Comparison of ENCODE assay signal across 9 cellular contexts in genomic region chr13:65656740-65657329, GRCh38.
A peak's percentile ranks its signal among the peaks of the same experiment; 100 is the strongest.
DNase-seq lines count a peak whose midpoint lies in the region; ATAC-seq and TF ChIP-seq lines count a peak whose summit lies in the region.
"Had no signal": no experiment of that assay in that cellular context is flagged by ENCODE, and none has a peak within 500 bp of the region (broad histone marks: within the 10 kb centered on the region; RNA-seq: fewer than 3 reads in every experiment).

No MANE protein-coding gene starts in this region.

- 42% methylated on average over 1 of the region's 1 CpG for WGBS in SK-N-SH (ENCODE audit: low lambda C conversion rate)

- no peak overlapping the region for H3K4me3 ChIP-seq in SK-N-SH (ENCODE audit: low read depth in 2 of 2, low read length in 1 of 2)
- H3K4me3 ChIP-seq in fibroblast of villous mesenchyme (ENCODE audit: low read depth, low read length), result no peak overlapping the region

- H3K9me2 ChIP-seq in SK-N-SH, result no peaks in the 10 kb centered on the region

- no peaks in the 10 kb centered on the region for H3K9me3 ChIP-seq in SK-N-SH

- no peaks in the 10 kb centered on the region for H3F3A ChIP-seq in SK-N-SH (replicated peaks; ENCODE audit: insufficient read depth)

- no peak overlapping the region for H2AFZ ChIP-seq in SK-N-SH (ENCODE audit: low read depth)

- no peak for TF ChIP-seq EP300 in SK-N-SH (IDR thresholded peaks at IDR 0.05; ENCODE audit: borderline replicate concordance in 1 of 2, low read depth in 1 of 2, low read length in 1 of 2)

- TF ChIP-seq CTCF in 22Rv1 (IDR thresholded peaks at IDR 0.05) (peak; percentile 75), SK-N-SH (IDR thresholded peaks at IDR 0.05) (peak; percentile 82), fibroblast of villous mesenchyme (IDR thresholded peaks at IDR 0.05; ENCODE audit: insufficient read depth, low read depth, low read length) (peak; percentile 37)

- TF ChIP-seq RAD21 in SK-N-SH (IDR thresholded peaks at IDR 0.05; ENCODE audit: low read length), result peak; percentile 75

- H3K9ac ChIP-seq in SK-N-SH, result no peak overlapping the region

- no peaks in the 10 kb centered on the region for H4K20me1 ChIP-seq in SK-N-SH (ENCODE audit: insufficient read depth)

- no peaks in the 10 kb centered on the region for H3K27me3 ChIP-seq in SK-N-SH (ENCODE audit: insufficient read depth)

- DNase-seq in SK-N-SH (no peak), fibroblast of villous mesenchyme (ENCODE audit: low read depth) (peak; percentile 3), amniotic stem cell (lab: John Stamatoyannopoulos, UW) (no peak), UCSD-AML1 (lab: John Stamatoyannopoulos, UW; ENCODE audit: unreplicated experiment) (no peak)
- DNase-seq: DMS79 had no signal

- H3K4me1 ChIP-seq in SK-N-SH (ENCODE audit: control insufficient read depth in 1 of 2, insufficient read depth in 2 of 2, low read depth in 1 of 2, low read length in 1 of 2), result peaks cover 0 to 5% of the 10 kb centered on the region in 2 experiments; a peak in 2 of 4 replicates

- CTCF ChIA-PET in SK-N-SH (lab: Yijun Ruan, JAX), result interaction anchor here (0.6 to 2.5 kb wide), 13 partner anchors 19 to 1568 kb away, joined by 3 to 8 read pairs (median 4); no protein-coding TSS in a partner anchor

- no peaks in the 10 kb centered on the region for H3K36me3 ChIP-seq in SK-N-SH (replicated peaks in 1 of 2; ENCODE audit: control insufficient read depth in 1 of 2, insufficient read depth in 2 of 2, low read length in 1 of 2)

- POLR2A ChIA-PET in SK-N-SH (lab: Yijun Ruan, JAX), result no interaction called here

- ATAC-seq in GM19351 (IDR thresholded peaks at IDR 0.05; ENCODE audit: unreplicated experiment) (peak; percentile 48), HG03354 (IDR thresholded peaks at IDR 0.05; ENCODE audit: poor library complexity, severe bottlenecking, unreplicated experiment) (no peak), HG02678 (IDR thresholded peaks at IDR 0.05; ENCODE audit: unreplicated experiment) (no peak)

- no peak overlapping the region for H3K4me2 ChIP-seq in SK-N-SH

- H3K79me2 ChIP-seq in SK-N-SH (ENCODE audit: insufficient read depth), result no peaks in the 10 kb centered on the region

- H3K27ac ChIP-seq in 22Rv1 (no peak overlapping the region), SK-N-SH (ENCODE audit: low read depth in 2 of 2, low read length in 1 of 2) (no peak overlapping the region)

TF ChIP-seq in SK-N-SH, 30 proteins besides CTCF, POLR2A, EP300 and RAD21:
- TF ChIP-seq SMC3 (IDR thresholded peaks at IDR 0.05; ENCODE audit: low read depth, low read length) (peak; percentile 44), FOXJ3 (CRISPR knock-in tag; IDR thresholded peaks at IDR 0.05) (no peak), JUND (IDR thresholded peaks at IDR 0.05) (no peak)
TF ChIP-seq in SK-N-SH: peak in this region for 1.
